20 cellular contexts compared by ENCODE assay signal in the genomic region with DNA sequence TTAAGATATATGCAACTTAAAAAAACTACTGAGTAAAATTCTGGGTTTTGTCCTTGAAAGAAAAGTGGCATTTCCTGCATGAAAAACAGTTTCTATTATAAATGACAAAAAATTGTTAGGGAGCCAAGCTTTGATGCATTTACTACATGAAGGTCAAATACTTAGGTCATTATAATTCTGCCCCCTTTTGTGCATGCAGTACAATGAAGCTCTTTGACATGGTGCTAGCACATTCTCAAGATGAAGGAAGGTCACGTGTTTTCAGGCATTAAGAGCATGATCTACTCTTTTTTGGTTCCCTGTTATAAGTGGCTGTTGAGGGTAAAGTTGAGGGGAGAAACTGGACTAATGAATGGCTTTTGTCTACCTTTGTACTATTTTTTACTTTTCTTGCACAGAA.
DNase-seq lines count a peak whose midpoint lies in the region; ATAC-seq, FAIRE-seq and TF ChIP-seq lines count a peak whose summit lies in the region.
"Had no signal": no experiment of that assay in that cellular context is flagged by ENCODE, and none has a peak within 500 bp of the region (broad histone marks: within the 10 kb centered on the region; RNA-seq: fewer than 3 reads in every experiment).

No MANE protein-coding gene starts in this region.

- no peaks in the 10 kb centered on the region for H3K9me3 Mint-ChIP-seq in effector memory CD8-positive, alpha-beta T cell
- H3K9me3 Mint-ChIP-seq: CD4-positive, alpha-beta T cell; IgD-negative memory B cell had no signal

- H3K4me1 ChIP-seq in MM.1S (ENCODE audit: low read length), result peaks cover 94% of the 10 kb centered on the region
- peaks cover 34 to 71% (median 58%) of the 10 kb centered on the region in 3 donors for H3K4me1 ChIP-seq in skeletal muscle tissue (ENCODE audit: control insufficient read depth in 3 of 3, insufficient read depth in 3 of 3, low read length in 3 of 3)
- H3K4me1 ChIP-seq: BLaER1, SJCRH30 had no signal

- peaks cover 3% of the 10 kb centered on the region for H3K36me3 Mint-ChIP-seq in effector memory CD8-positive, alpha-beta T cell (ENCODE audit: insufficient read depth)
- H3K36me3 Mint-ChIP-seq: IgD-negative memory B cell had no signal

- peaks cover 77% of the 10 kb centered on the region for H3F3A ChIP-seq in MM.1S (ENCODE audit: insufficient read depth, low read length)

- peak overlapping the region; percentile 28 to 45 for H3K27ac Mint-ChIP-seq in effector memory CD8-positive, alpha-beta T cell
- H3K27ac Mint-ChIP-seq: CD4-positive, alpha-beta T cell; IgD-negative memory B cell had no signal

- no peaks in the 10 kb centered on the region for H3K9me2 ChIP-seq in MM.1S (replicated peaks; ENCODE audit: insufficient read depth, low read length)

- H3K27ac ChIP-seq in MM.1S (ENCODE audit: low read length) (peak overlapping the region; percentile 70; the same call in 1 of the 2 replicates), skeletal muscle tissue (ENCODE audit: low read depth, low read length) (peak overlapping the region; percentile 5)
- H3K27ac ChIP-seq: BLaER1, SJCRH30 had no signal

- no peak overlapping the region for H2AFZ ChIP-seq in MM.1S (ENCODE audit: low read length)

- H3K9ac ChIP-seq in MM.1S (ENCODE audit: low read length) (no peak overlapping the region), skeletal muscle tissue (ENCODE audit: low read depth in 1 of 3, low read length in 3 of 3) (no peak overlapping the region)
- H3K9ac ChIP-seq: BLaER1 had no signal

- no peak overlapping the region for H3K4me3 ChIP-seq in MM.1S (ENCODE audit: low read length)
- H3K4me3 ChIP-seq in skeletal muscle tissue (ENCODE audit: low read length in 3 of 3), result no peak overlapping the region
- H3K4me3 ChIP-seq: BLaER1, SJCRH30 had no signal

- peaks cover 98% of the 10 kb centered on the region for H3K79me2 ChIP-seq in MM.1S (ENCODE audit: low read length)

- H3K27me3 ChIP-seq in MM.1S (replicated peaks; ENCODE audit: insufficient read depth, low read length) (no peaks in the 10 kb centered on the region), skeletal muscle tissue (ENCODE audit: control insufficient read depth in 3 of 3, insufficient read depth in 3 of 3, low read length in 3 of 3) (no peaks in the 10 kb centered on the region)
- H3K27me3 ChIP-seq: BLaER1, SJCRH30 had no signal

- TF ChIP-seq CTCF in MM.1S (IDR thresholded peaks at IDR 0.05; ENCODE audit: low read length), result no peak

- H3K36me3 ChIP-seq in MM.1S (replicated peaks; ENCODE audit: insufficient read depth, low read length) (no peaks in the 10 kb centered on the region; the same call in none of the 2 replicates), skeletal muscle tissue (ENCODE audit: control insufficient read depth in 3 of 3, insufficient read depth in 3 of 3, low read length in 3 of 3) (no peaks in the 10 kb centered on the region)
- H3K36me3 ChIP-seq: BLaER1 had no signal

- FAIRE-seq in GM19239 (lab: Jason Lieb, UNC), result no peak
- FAIRE-seq: GM12891, RCC 7860 had no signal

- H3K4me3 Mint-ChIP-seq in effector memory CD8-positive, alpha-beta T cell, result no peak overlapping the region
- H3K4me3 Mint-ChIP-seq: CD4-positive, alpha-beta T cell; IgD-negative memory B cell had no signal

- H3K4me2 ChIP-seq in MM.1S (ENCODE audit: low read depth, low read length), result no peak overlapping the region; the same call in 1 of the 2 replicates
- H3K4me2 ChIP-seq: BLaER1 had no signal

- H3K27me3 Mint-ChIP-seq in effector memory CD8-positive, alpha-beta T cell, result no peaks in the 10 kb centered on the region
- H3K27me3 Mint-ChIP-seq: CD4-positive, alpha-beta T cell; IgD-negative memory B cell had no signal

- DNase-seq in MM.1S (no peak), midbrain (lab: John Stamatoyannopoulos, UW) (peak; percentile 7), NCI-H524 (lab: John Stamatoyannopoulos, UW) (no peak), D341Med (ENCODE audit: low spot score) (no peak), GM19239 (ENCODE audit: insufficient read length, low spot score) (no peak)
- DNase-seq in effector memory CD8-positive, alpha-beta T cell, result no peak
- DNase-seq: CD4-positive, alpha-beta T cell; DMS153; MV-4-11; NCI-H187; NCI-H446; NCI-H526 treated with DMSO at 0.1 percent for 48 hours; OCI-M1; SJCRH30 had no signal

- peaks cover 40 to 75% of the 10 kb centered on the region in 2 donors for H3K4me1 Mint-ChIP-seq in effector memory CD8-positive, alpha-beta T cell (ENCODE audit: low read depth in 2 of 2)

- ATAC-seq in effector memory CD8-positive, alpha-beta T cell (replicated peaks), result no peak
- no peak for ATAC-seq in activated CD4-positive, CD25-positive, alpha-beta regulatory T cell treated with anti-CD3 and anti-CD28 coated beads, Interleukin-2, amount 50 U/mL, for 24 hours

- H3K9me3 ChIP-seq in MM.1S (replicated peaks; ENCODE audit: insufficient read depth, low read length) (no peaks in the 10 kb centered on the region), skeletal muscle tissue (ENCODE audit: control insufficient read depth in 3 of 3, low read length in 3 of 3) (no peaks in the 10 kb centered on the region)
- H3K9me3 ChIP-seq: BLaER1, SJCRH30 had no signal

- peaks cover 40% of the 10 kb centered on the region for H4K20me1 ChIP-seq in MM.1S (ENCODE audit: insufficient read depth, low read length)
